9 cellular contexts compared by ENCODE assay signal in the genomic region with DNA sequence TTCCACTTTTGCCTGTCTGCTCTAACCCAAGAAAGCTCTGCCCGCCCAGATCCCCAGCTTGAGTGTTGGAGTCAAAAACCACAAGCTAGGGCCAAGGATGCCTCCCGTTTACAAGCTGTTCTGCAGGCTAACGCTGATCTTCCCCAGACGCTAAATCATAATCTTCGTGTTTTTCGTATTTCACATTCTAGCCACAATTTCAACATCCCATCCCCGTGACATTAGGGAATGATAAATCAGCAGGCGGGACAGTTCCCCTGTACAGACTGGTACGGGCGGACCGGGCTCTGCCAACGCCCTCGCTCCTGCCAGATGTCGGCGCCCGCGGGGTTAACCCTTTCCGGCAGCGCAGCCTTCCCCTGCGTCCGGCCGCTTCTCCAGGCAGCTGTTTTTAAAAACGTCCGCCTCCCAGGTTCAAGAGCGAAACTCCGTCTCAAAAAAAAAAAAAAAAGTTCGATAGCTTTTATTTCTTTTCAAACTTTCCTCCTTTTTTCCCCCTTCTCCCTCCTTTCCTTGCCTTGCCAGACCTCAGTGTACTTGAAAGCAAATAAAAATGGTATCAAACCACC.
DNase-seq lines count a peak whose midpoint lies in the region; ATAC-seq, FAIRE-seq and TF ChIP-seq lines count a peak whose summit lies in the region.
"Had no signal": no experiment of that assay in that cellular context is flagged by ENCODE, and none has a peak within 500 bp of the region (broad histone marks: within the 10 kb centered on the region; RNA-seq: fewer than 3 reads in every experiment).

No MANE protein-coding gene starts in this region.

- H3K4me2 ChIP-seq in A549 = peak overlapping the region; percentile 72

- CTCF ChIA-PET in A549 (lab: Yijun Ruan, JAX) = interaction anchor here (0.9 to 6.7 kb wide), 10 partner anchors 10 to 194 kb away, joined by 3 to 47 read pairs (median 4); no protein-coding TSS in a partner anchor
- CTCF ChIA-PET in HEK293T (lab: Yijun Ruan, JAX) = interaction anchor here (0.7 kb wide), 1 partner anchor 203 kb away, joined by 3 read pairs; no protein-coding TSS in a partner anchor

- no peak for TF ChIP-seq POLR2A in A549 (IDR thresholded peaks at IDR 0.05; ENCODE audit: low read length)

- no peak overlapping the region for H3K27ac Mint-ChIP-seq in activated T-helper 1 cell treated with anti-CD3 and anti-CD28 coated beads, Interleukin-12 subunit alpha, Interleukin-12 subunit beta, Interleukin-2, Interleukin-4 antibody, amounts not matched to agents 30 ng/mL and 10 ng/mL and 1 ng/mL, durations not matched to agents 14 hours and 24 hours and 36 hours

- peak overlapping the region; percentile 39 for H3K4me3 ChIP-seq in A549
- peak overlapping the region in 1 of 4 donors; percentile 16 for H3K4me3 ChIP-seq in pancreas

- no peak for TF ChIP-seq RAD21 in A549 (conservative IDR thresholded peaks at IDR 0.05 in 1 of 2, IDR thresholded peaks at IDR 0.05 in 1 of 2)

- H3K9me3 ChIP-seq in A549 = no peaks in the 10 kb centered on the region
- H3K9me3 ChIP-seq in pancreas = no peaks in the 10 kb centered on the region

- H3K36me3 Mint-ChIP-seq in activated T-helper 1 cell treated with anti-CD3 and anti-CD28 coated beads, Interleukin-12 subunit alpha, Interleukin-12 subunit beta, Interleukin-2, Interleukin-4 antibody, amounts not matched to agents 30 ng/mL and 10 ng/mL and 1 ng/mL, durations not matched to agents 14 hours and 24 hours and 36 hours (ENCODE audit: low read depth) = no peaks in the 10 kb centered on the region

- H3K9me3 Mint-ChIP-seq in activated T-helper 1 cell treated with anti-CD3 and anti-CD28 coated beads, Interleukin-12 subunit alpha, Interleukin-12 subunit beta, Interleukin-2, Interleukin-4 antibody, amounts not matched to agents 30 ng/mL and 10 ng/mL and 1 ng/mL, durations not matched to agents 14 hours and 24 hours and 36 hours = no peaks in the 10 kb centered on the region

- peaks cover 51% of the 10 kb centered on the region for H3K27me3 Mint-ChIP-seq in activated T-helper 1 cell treated with anti-CD3 and anti-CD28 coated beads, Interleukin-12 subunit alpha, Interleukin-12 subunit beta, Interleukin-2, Interleukin-4 antibody, amounts not matched to agents 30 ng/mL and 10 ng/mL and 1 ng/mL, durations not matched to agents 14 hours and 24 hours and 36 hours (ENCODE audit: insufficient read depth)

- H3K4me3 Mint-ChIP-seq in activated T-helper 1 cell treated with anti-CD3 and anti-CD28 coated beads, Interleukin-12 subunit alpha, Interleukin-12 subunit beta, Interleukin-2, Interleukin-4 antibody, amounts not matched to agents 30 ng/mL and 10 ng/mL and 1 ng/mL, durations not matched to agents 14 hours and 24 hours and 36 hours = peak overlapping the region; percentile 12

- intact Hi-C loops in activated T-helper 1 cell treated with anti-CD3 and anti-CD28 coated beads, Interleukin-12 subunit alpha, Interleukin-12 subunit beta, Interleukin-2, Interleukin-4 antibody, amounts not matched to agents 30 ng/mL and 10 ng/mL and 1 ng/mL, durations not matched to agents 14 hours and 24 hours and 36 hours (cut with micrococcal nuclease) = loop anchor here (5.0 kb wide), 1 partner anchor 83 kb away; the partner anchor contains the start of gene BNC1
- intact Hi-C loops in pancreas (cut with DNase I) = no loop called here

- H3K4me1 Mint-ChIP-seq in activated T-helper 1 cell treated with anti-CD3 and anti-CD28 coated beads, Interleukin-12 subunit alpha, Interleukin-12 subunit beta, Interleukin-2, Interleukin-4 antibody, amounts not matched to agents 30 ng/mL and 10 ng/mL and 1 ng/mL, durations not matched to agents 14 hours and 24 hours and 36 hours (ENCODE audit: low read depth) = peaks cover 10% of the 10 kb centered on the region

- POLR2A ChIA-PET in A549 (lab: Yijun Ruan, JAX) (no interaction called here), HEK293T (lab: Yijun Ruan, JAX) (no interaction called here)

- DNase-seq in A549 (ENCODE audit: low read depth in 1 of 2, low spot score in 1 of 2) (peak; percentile 32 to 49), HEK293T (ENCODE audit: extremely low spot score) (peak; percentile 57), glomerular visceral epithelial cell (ENCODE audit: extremely low spot score) (peak; percentile 59), pancreas (no peak), HK-2 (ENCODE audit: unreplicated experiment) (no peak), NCI-H146 treated with DMSO at 0.1 percent for 48 hours (lab: John Stamatoyannopoulos, UW; ENCODE audit: unreplicated experiment) (no peak)
- no peak for DNase-seq in activated T-helper 1 cell treated with anti-CD3 and anti-CD28 coated beads, Interleukin-12 subunit alpha, Interleukin-12 subunit beta, Interleukin-2, Interleukin-4 antibody, amounts not matched to agents 30 ng/mL and 10 ng/mL and 1 ng/mL, durations not matched to agents 14 hours and 24 hours and 36 hours (ENCODE audit: low spot score)

- no peaks in the 10 kb centered on the region for H3K36me3 ChIP-seq in pancreas

- H3K4me1 ChIP-seq in A549 = peaks cover 4% of the 10 kb centered on the region; the same call in 1 of the 3 replicates
- peaks cover 0 to 6% (median 0%) of the 10 kb centered on the region in 3 donors for H3K4me1 ChIP-seq in pancreas

- no peak for TF ChIP-seq CTCF in A549 (IDR thresholded peaks at IDR 0.05)
- no peak for TF ChIP-seq CTCF in pancreas (IDR thresholded peaks at IDR 0.05)

- peak; percentile 75 to 89 for ATAC-seq in A549
- peak in 3 of 4 donors; percentile 52 to 66 (median 60) for ATAC-seq in pancreas
- ATAC-seq in GM21447 (IDR thresholded peaks at IDR 0.05; ENCODE audit: unreplicated experiment) = no peak

- peaks cover 0 to 19% (median 6%) of the 10 kb centered on the region in 4 donors for H3K27me3 ChIP-seq in pancreas

- no peak for FAIRE-seq in A549 (lab: Jason Lieb, UNC)
- no peak for FAIRE-seq in pancreas (lab: Jason Lieb, UNC)
- FAIRE-seq: GM18507 had no signal

- 5% methylated on average over 27 of the region's 27 CpGs for WGBS in A549 (ENCODE audit: missing lambda C conversion rate)
- 1 to 3% methylated on average over 27 of the region's 27 CpGs for WGBS in pancreas, 2 donors

- no peak for TF ChIP-seq EP300 in A549 (IDR thresholded peaks at IDR 0.05)

- H3K27ac ChIP-seq in A549 = peak overlapping the region in 1 of 2 experiments; percentile 38; a peak in 4 of 6 replicates
- H3K27ac ChIP-seq in pancreas = no peak overlapping the region

TF ChIP-seq in A549, 52 proteins besides CTCF, POLR2A, EP300 and RAD21:
- TF ChIP-seq KDM1A (IDR thresholded peaks at IDR 0.05; ENCODE audit: low read depth) = no peak
- TF ChIP-seq SMC3 (IDR thresholded peaks at IDR 0.05) = 0 out of 3 replicates have a peak, but pooled peaks have one; percentile 13
- TF ChIP-seq RFX5 (IDR thresholded peaks at IDR 0.05) = no peak
- TF ChIP-seq RNF2 (IDR thresholded peaks at IDR 0.05; ENCODE audit: borderline replicate concordance, low read depth) = peak; percentile 84

TF ChIP-seq in HEK293T, 16 proteins besides CTCF, POLR2A, EP300 and RAD21:
- TF ChIP-seq BHLHE40 (IDR thresholded peaks at IDR 0.05; ENCODE audit: borderline replicate concordance) (no peak), SP1 (IDR thresholded peaks at IDR 0.05) (no peak), FOXA1 (IDR thresholded peaks at IDR 0.05) (no peak), ELF4 (IDR thresholded peaks at IDR 0.05) (no peak), FOXM1 (IDR thresholded peaks at IDR 0.05; ENCODE audit: borderline replicate concordance) (no peak), FOXK2 (IDR thresholded peaks at IDR 0.05) (no peak), CTBP1 (IDR thresholded peaks at IDR 0.05; ENCODE audit: borderline replicate concordance) (no peak)
- TF ChIP-seq, protein P1, sequence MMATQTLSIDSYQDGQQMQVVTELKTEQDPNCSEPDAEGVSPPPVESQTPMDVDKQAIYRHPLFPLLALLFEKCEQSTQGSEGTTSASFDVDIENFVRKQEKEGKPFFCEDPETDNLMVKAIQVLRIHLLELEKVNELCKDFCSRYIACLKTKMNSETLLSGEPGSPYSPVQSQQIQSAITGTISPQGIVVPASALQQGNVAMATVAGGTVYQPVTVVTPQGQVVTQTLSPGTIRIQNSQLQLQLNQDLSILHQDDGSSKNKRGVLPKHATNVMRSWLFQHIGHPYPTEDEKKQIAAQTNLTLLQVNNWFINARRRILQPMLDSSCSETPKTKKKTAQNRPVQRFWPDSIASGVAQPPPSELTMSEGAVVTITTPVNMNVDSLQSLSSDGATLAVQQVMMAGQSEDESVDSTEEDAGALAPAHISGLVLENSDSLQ (IDR thresholded peaks at IDR 0.05) = peak; percentile 54

Comparison
In these comparisons a context has a peak if more than half of its experiments do, and no peak if none do; other contexts are left out.
1. DNase-seq: peak in A549 (2 of 2), HEK293T (single experiment) and glomerular visceral epithelial cell (single experiment); none in activated T-helper 1 cell treated with anti-CD3 and anti-CD28 coated beads, Interleukin-12 subunit alpha, Interleukin-12 subunit beta, Interleukin-2, Interleukin-4 antibody, amounts not matched to agents 30 ng/mL and 10 ng/mL and 1 ng/mL, durations not matched to agents 14 hours and 24 hours and 36 hours (single experiment), pancreas (0 of 6), HK-2 (single experiment) and NCI-H146 treated with DMSO at 0.1 percent for 48 hours (single experiment).